Comparison of ENCODE assay signal across 8 cellular contexts in the genomic region with DNA sequence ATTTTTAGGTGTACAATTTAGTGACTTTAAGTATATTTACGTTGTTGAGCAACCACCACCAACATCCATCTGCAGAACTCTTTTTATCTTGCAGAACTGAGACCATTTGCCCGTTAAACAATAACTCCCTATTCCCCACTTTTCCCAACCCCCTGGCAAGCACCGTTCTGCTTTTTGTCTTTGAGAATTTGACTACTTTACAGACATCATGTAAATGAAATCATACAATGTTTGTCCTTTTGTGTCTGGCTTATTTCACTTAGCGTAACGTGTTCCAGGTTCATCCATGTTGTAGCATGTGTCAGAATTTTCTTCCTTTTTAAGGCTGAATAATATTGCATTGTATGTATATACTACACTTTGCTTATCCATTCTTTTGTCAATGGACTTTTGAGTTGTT.
"Had no signal": no experiment of that assay in that cellular context is flagged by ENCODE, and none has a peak within 500 bp of the region (broad histone marks: within the 10 kb centered on the region; RNA-seq: fewer than 3 reads in every experiment).

No MANE protein-coding gene starts in this region.

- H3K27ac ChIP-seq: HL-60 had no signal

- ATAC-seq: GM23338, K562 had no signal

- H3K4me3 ChIP-seq: GM23338, K562 had no signal

- H3K27ac Mint-ChIP-seq: GM23338, H9 had no signal

- H3K4me3 Mint-ChIP-seq: GM23338, H9 had no signal

- FAIRE-seq: H1, H54, K562 had no signal

- DNase-seq: H9, HCEC 1CT, IMR-90 had no signal

- H3K9me3 Mint-ChIP-seq: GM23338 had no signal
